ENCODE assay signal across 9 cellular contexts in the genomic region with DNA sequence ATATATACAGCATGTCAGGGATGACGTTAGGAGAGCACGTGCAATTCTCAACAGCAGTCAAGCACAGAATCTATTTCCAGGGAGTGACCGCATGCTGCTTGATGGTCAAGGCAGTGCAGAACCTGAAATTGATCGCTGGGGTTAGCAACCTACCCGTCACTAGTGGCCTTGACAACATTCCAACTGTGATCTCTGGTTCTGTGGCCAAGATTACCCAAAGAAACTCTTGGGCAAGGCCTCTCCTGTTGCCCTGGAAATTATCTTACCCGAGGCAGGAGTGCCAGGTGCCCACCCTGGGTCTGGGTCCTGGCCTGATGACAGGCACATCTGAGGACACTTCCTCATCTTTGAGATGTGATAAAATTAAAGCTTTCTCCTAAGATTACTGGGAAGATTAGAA. TPM values are rescaled to one million over a fixed set of nuclear protein-coding genes. Genes with fewer than 3 reads are reported as not detected.
DNase-seq lines count a peak whose midpoint lies in the region; ATAC-seq and TF ChIP-seq lines count a peak whose summit lies in the region.
"Had no signal": no experiment of that assay in that cellular context is flagged by ENCODE, and none has a peak within 500 bp of the region (broad histone marks: within the 10 kb centered on the region; RNA-seq: fewer than 3 reads in every experiment).

No MANE protein-coding gene starts in this region.

- H3K4me1 ChIP-seq in iPS-15b (ENCODE audit: control insufficient read depth, insufficient read depth, low read length), result peaks cover 3% of the 10 kb centered on the region
- peaks cover 22% of the 10 kb centered on the region for H3K4me1 ChIP-seq in smooth muscle cell (ENCODE audit: low read depth)

- peak overlapping the region; percentile 98 to 100 for H3K4me3 Mint-ChIP-seq in activated T-cell treated with anti-CD3 and anti-CD28 coated beads, Interleukin-2, amount 50 U/mL, for 72 hours
- H3K4me3 Mint-ChIP-seq in activated B cell treated with CpG ODN at 0.5 μM for 24 hours, result peak overlapping the region; percentile 89

- ATAC-seq in activated T-cell treated with anti-CD3 and anti-CD28 coated beads, Interleukin-2, amount 50 U/mL, for 72 hours (replicated peaks in 1 of 2), result no peak
- ATAC-seq in activated B cell treated with CpG ODN at 0.5 μM for 24 hours (ENCODE audit: low read depth) (no peak), HG02759 (IDR thresholded peaks at IDR 0.05; ENCODE audit: unreplicated experiment) (no peak)

- peaks cover 5% of the 10 kb centered on the region for H4K20me1 ChIP-seq in smooth muscle cell (ENCODE audit: low read depth)

- peaks cover 27% of the 10 kb centered on the region for H3K36me3 ChIP-seq in iPS-15b (ENCODE audit: control insufficient read depth, insufficient read depth, low read length)
- H3K36me3 ChIP-seq in smooth muscle cell (ENCODE audit: low read depth), result no peaks in the 10 kb centered on the region

- DNase-seq in activated T-cell treated with anti-CD3 and anti-CD28 coated beads, Interleukin-2, amount 50 U/mL, for 72 hours, result no peak
- DNase-seq in activated T-cell treated with anti-CD3 and anti-CD28 coated beads, Interleukin-2, amount 50 U/mL, for 48 hours, result no peak
- no peak for DNase-seq in activated B cell treated with CpG ODN at 0.5 μM for 24 hours
- DNase-seq in smooth muscle cell (lab: John Stamatoyannopoulos, UW; ENCODE audit: unreplicated experiment), result no peak
- DNase-seq in NCI-H748 treated with DMSO at 0.1 percent for 48 hours (lab: John Stamatoyannopoulos, UW), result no peak
- DNase-seq in kidney glomerular epithelial cell (lab: John Stamatoyannopoulos, UW), result no peak

- peaks cover 16% of the 10 kb centered on the region for H3K79me2 ChIP-seq in smooth muscle cell (ENCODE audit: low read depth)

- intact Hi-C loops in activated B cell treated with CpG ODN at 0.5 μM for 24 hours (cut with micrococcal nuclease), result loop anchor here (5.0 kb wide), 1 partner anchor 398 kb away; no protein-coding TSS in a partner anchor

- H3K4me2 ChIP-seq in smooth muscle cell, result peak overlapping the region; percentile 98

- H3K4me1 Mint-ChIP-seq in activated T-cell treated with anti-CD3 and anti-CD28 coated beads, Interleukin-2, amount 50 U/mL, for 72 hours (ENCODE audit: low read depth), result peaks cover 65% of the 10 kb centered on the region
- H3K4me1 Mint-ChIP-seq in activated B cell treated with CpG ODN at 0.5 μM for 24 hours, result peaks cover 64% of the 10 kb centered on the region

- no peak overlapping the region for H3K27ac ChIP-seq in smooth muscle cell (ENCODE audit: low read depth)
- H3K27ac ChIP-seq: epithelial cell of prostate had no signal

- CTCF ChIA-PET in activated B cell treated with CpG ODN at 0.5 μM for 24 hours (lab: Charles Lee), result interaction anchor here (1.2 to 4.2 kb wide), 3 partner anchors 8 to 151 kb away, joined by 3 to 27 read pairs (median 4); a partner anchor contains a TSS

- peaks cover 5 to 10% of the 10 kb centered on the region in 2 donors for H3K36me3 Mint-ChIP-seq in activated T-cell treated with anti-CD3 and anti-CD28 coated beads, Interleukin-2, amount 50 U/mL, for 72 hours (ENCODE audit: insufficient read depth in 2 of 2)
- peaks cover 34% of the 10 kb centered on the region for H3K36me3 Mint-ChIP-seq in activated B cell treated with CpG ODN at 0.5 μM for 24 hours (ENCODE audit: low read depth)

- no peak overlapping the region for H2AFZ ChIP-seq in smooth muscle cell (ENCODE audit: low read depth)

- H3K9me3 Mint-ChIP-seq in activated T-cell treated with anti-CD3 and anti-CD28 coated beads, Interleukin-2, amount 50 U/mL, for 72 hours, result no peaks in the 10 kb centered on the region
- no peaks in the 10 kb centered on the region for H3K9me3 Mint-ChIP-seq in activated B cell treated with CpG ODN at 0.5 μM for 24 hours

- H3K27me3 ChIP-seq in iPS-15b (ENCODE audit: control insufficient read depth, insufficient read depth, low read length) (no peaks in the 10 kb centered on the region), smooth muscle cell (ENCODE audit: low read depth) (no peaks in the 10 kb centered on the region)

- no peaks in the 10 kb centered on the region for H3K27me3 Mint-ChIP-seq in activated T-cell treated with anti-CD3 and anti-CD28 coated beads, Interleukin-2, amount 50 U/mL, for 72 hours (ENCODE audit: low read depth)
- no peaks in the 10 kb centered on the region for H3K27me3 Mint-ChIP-seq in activated B cell treated with CpG ODN at 0.5 μM for 24 hours

- WGBS in smooth muscle cell (ENCODE audit: low lambda C conversion rate), result 89% methylated on average over 6 of the region's 6 CpGs

- peak overlapping the region; percentile 76 for H3K4me3 ChIP-seq in iPS-15b (ENCODE audit: low read depth, low read length)
- peak overlapping the region; percentile 71 for H3K4me3 ChIP-seq in smooth muscle cell

- H3K9ac ChIP-seq in iPS-15b (ENCODE audit: low read depth, low read length), result peak overlapping the region; percentile 47
- no peak overlapping the region for H3K9ac ChIP-seq in smooth muscle cell (ENCODE audit: low read depth)

- POLR2A ChIA-PET in activated B cell treated with CpG ODN at 0.5 μM for 24 hours (lab: Charles Lee), result interaction anchor here (1.3 to 15.3 kb wide), 4 partner anchors 8 to 266 kb away, joined by 3 to 546 read pairs (median 44); a partner anchor contains a TSS

- TF ChIP-seq CTCF in activated B cell treated with CpG ODN at 0.5 μM for 24 hours (IDR thresholded peaks at IDR 0.05), result no peak
- TF ChIP-seq CTCF in smooth muscle cell (IDR thresholded peaks at IDR 0.05; ENCODE audit: borderline replicate concordance, insufficient read depth, poor library complexity, severe bottlenecking), result no peak

- H3K9me3 ChIP-seq in iPS-15b (ENCODE audit: control insufficient read depth, insufficient read depth, low read length), result no peaks in the 10 kb centered on the region
- H3K9me3 ChIP-seq in smooth muscle cell (replicated peaks; ENCODE audit: low read depth), result no peaks in the 10 kb centered on the region

- peak overlapping the region; percentile 93 for H3K27ac Mint-ChIP-seq in activated T-cell treated with anti-CD3 and anti-CD28 coated beads, Interleukin-2, amount 50 U/mL, for 72 hours
- H3K27ac Mint-ChIP-seq in activated B cell treated with CpG ODN at 0.5 μM for 24 hours, result peak overlapping the region; percentile 53

- peaks cover 8% of the 10 kb centered on the region for H3F3A ChIP-seq in smooth muscle cell (ENCODE audit: low read depth)

RNA-seq across cellular contexts. Expression of a gene that starts 2.2 kb away (rescaled TPM):
- 10 to 100 TPM; 22.8 to 26.8 TPM for total RNA-seq in activated T-cell treated with anti-CD3 and anti-CD28 coated beads, Interleukin-2, amount 50 U/mL, for 72 hours
- total RNA-seq in activated B cell treated with CpG ODN at 0.5 μM for 24 hours, result 24.6 and 25.4 TPM in 2 replicates
- 16.8 and 26.9 TPM in 2 replicates for total RNA-seq in smooth muscle cell
- 17.4 and 43.1 TPM in 2 replicates for polyA plus RNA-seq in smooth muscle cell

RNA-seq across cellular contexts. Expression of a gene that starts 3.7 kb away (rescaled TPM):
- 10 to 100 TPM in 1 of 2 donors, 1 to 10 TPM in 1; 9.9 to 10.4 TPM for total RNA-seq in activated T-cell treated with anti-CD3 and anti-CD28 coated beads, Interleukin-2, amount 50 U/mL, for 72 hours
- total RNA-seq in activated B cell treated with CpG ODN at 0.5 μM for 24 hours, result 11.3 and 13.4 TPM in 2 replicates
- total RNA-seq in smooth muscle cell, result 9.1 and 13.8 TPM in 2 replicates
- polyA plus RNA-seq in smooth muscle cell, result 14.5 and 19.5 TPM in 2 replicates

RNA-seq across cellular contexts. Expression of a gene that starts 8.1 kb away (rescaled TPM):
- 1,000 to 10,000 TPM; 1,144 to 1,164 TPM for total RNA-seq in activated T-cell treated with anti-CD3 and anti-CD28 coated beads, Interleukin-2, amount 50 U/mL, for 72 hours
- total RNA-seq in activated B cell treated with CpG ODN at 0.5 μM for 24 hours (1,416 and 1,501 TPM in 2 replicates), smooth muscle cell (373 and 509 TPM in 2 replicates)
- 537 and 578 TPM in 2 replicates for polyA plus RNA-seq in smooth muscle cell

RNA-seq across cellular contexts. Expression of a gene that starts 8.3 kb away (rescaled TPM):
- total RNA-seq in activated T-cell treated with anti-CD3 and anti-CD28 coated beads, Interleukin-2, amount 50 U/mL, for 72 hours, result 10 to 100 TPM; 73.6 to 89.8 TPM
- total RNA-seq in activated B cell treated with CpG ODN at 0.5 μM for 24 hours (60.0 and 62.4 TPM in 2 replicates), smooth muscle cell (28.2 and 43.0 TPM in 2 replicates)
- polyA plus RNA-seq in smooth muscle cell, result 53.2 and 55.4 TPM in 2 replicates

RNA-seq across cellular contexts. Expression of a gene that starts 17.8 kb away (rescaled TPM):
- 100 to 1,000 TPM; 118 to 119 TPM for total RNA-seq in activated T-cell treated with anti-CD3 and anti-CD28 coated beads, Interleukin-2, amount 50 U/mL, for 72 hours
- 224 and 243 TPM in 2 replicates for total RNA-seq in activated B cell treated with CpG ODN at 0.5 μM for 24 hours
- 104 and 154 TPM in 2 replicates for total RNA-seq in smooth muscle cell
- polyA plus RNA-seq in smooth muscle cell, result 55.2 and 65.0 TPM in 2 replicates
